Comparison of ENCODE assay signal across 21 cellular contexts in genomic region chr7:22631730-22632129, GRCh38.
DNase-seq lines count a peak whose midpoint lies in the region; ATAC-seq and TF ChIP-seq lines count a peak whose summit lies in the region.
"Had no signal": no experiment of that assay in that cellular context is flagged by ENCODE, and none has a peak within 500 bp of the region (broad histone marks: within the 10 kb centered on the region; RNA-seq: fewer than 3 reads in every experiment).

No MANE protein-coding gene starts in this region.

- H3K4me3 Mint-ChIP-seq in natural killer cell treated with Interleukin-12 subunit alpha and Interleukin-12 subunit beta and Interleukin-15 and Interleukin-18, amount 100 ng/mL, for 72 hours = peak overlapping the region; percentile 34
- H3K4me3 Mint-ChIP-seq in natural killer cell (no peak overlapping the region), endodermal cell (no peak overlapping the region)

- peak overlapping the region; percentile 57 to 67 for H3K27ac Mint-ChIP-seq in natural killer cell treated with Interleukin-12 subunit alpha and Interleukin-12 subunit beta and Interleukin-15 and Interleukin-18, amount 100 ng/mL, for 72 hours
- H3K27ac Mint-ChIP-seq in natural killer cell = no peak overlapping the region
- H3K27ac Mint-ChIP-seq in endodermal cell = peak overlapping the region; percentile 40

- no peak overlapping the region for H3K9ac ChIP-seq in endodermal cell (ENCODE audit: extremely low read depth, low read length, poor library complexity, severe bottlenecking)
- H3K9ac ChIP-seq: GM23248 had no signal

- peaks cover 16% of the 10 kb centered on the region for H3K4me1 ChIP-seq in endodermal cell (ENCODE audit: control insufficient read depth, insufficient read depth, low read length)
- H3K4me1 ChIP-seq: SJCRH30 had no signal

- intact Hi-C loops in natural killer cell (cut with micrococcal nuclease) = no loop called here

- H3K27ac ChIP-seq in endodermal cell (ENCODE audit: low read depth, low read length) = no peak overlapping the region
- H3K27ac ChIP-seq: GM23248, PC-9, SJCRH30 had no signal

- no peaks in the 10 kb centered on the region for H3K27me3 ChIP-seq in endodermal cell (ENCODE audit: control insufficient read depth, insufficient read depth, low read length, poor library complexity, severe bottlenecking)
- H3K27me3 ChIP-seq: SJCRH30 had no signal

- H3K36me3 Mint-ChIP-seq in natural killer cell treated with Interleukin-12 subunit alpha and Interleukin-12 subunit beta and Interleukin-15 and Interleukin-18, amount 100 ng/mL, for 72 hours = peaks cover 11% of the 10 kb centered on the region
- H3K36me3 Mint-ChIP-seq in natural killer cell = no peaks in the 10 kb centered on the region
- H3K36me3 Mint-ChIP-seq in endodermal cell (ENCODE audit: low read depth) = peaks cover 47% of the 10 kb centered on the region

- H3K36me3 ChIP-seq in endodermal cell (ENCODE audit: control insufficient read depth, insufficient read depth, low read length) = peaks cover 44% of the 10 kb centered on the region
- H3K36me3 ChIP-seq: SJCRH30 had no signal

- peaks cover 3% of the 10 kb centered on the region for H3K9me3 Mint-ChIP-seq in natural killer cell treated with Interleukin-12 subunit alpha and Interleukin-12 subunit beta and Interleukin-15 and Interleukin-18, amount 100 ng/mL, for 72 hours
- H3K9me3 Mint-ChIP-seq in natural killer cell (peaks cover 0 to 2% of the 10 kb centered on the region in 2 donors), endodermal cell (no peaks in the 10 kb centered on the region)

- no peaks in the 10 kb centered on the region for H3K9me3 ChIP-seq in endodermal cell (ENCODE audit: control insufficient read depth, low read length)
- H3K9me3 ChIP-seq: SJCRH30 had no signal

- DNase-seq in natural killer cell treated with Interleukin-12 subunit alpha and Interleukin-12 subunit beta and Interleukin-15 and Interleukin-18, amount 100 ng/mL, for 72 hours (ENCODE audit: low spot score) = no peak
- DNase-seq in natural killer cell (no peak), endodermal cell (no peak), myocyte (ENCODE audit: low read depth) (peak; percentile 42), germinal center (ENCODE audit: low spot score) (no peak), ureter (ENCODE audit: low spot score) (no peak)
- DNase-seq: 8988T, Calu3, DMS79 treated with DMSO at 0.1 percent for 48 hours, GM23248, H7, KG1, MM.1S, NCI-H2029 treated with DMSO at 0.1 percent for 48 hours, NCI-H2227 treated with DMSO at 0.1 percent for 48 hours, NCI-H526 treated with DMSO at 0.1 percent for 48 hours, PC-9, SJCRH30 had no signal

- peaks cover 18 to 19% of the 10 kb centered on the region in 2 donors for H3K27me3 Mint-ChIP-seq in natural killer cell treated with Interleukin-12 subunit alpha and Interleukin-12 subunit beta and Interleukin-15 and Interleukin-18, amount 100 ng/mL, for 72 hours
- H3K27me3 Mint-ChIP-seq in natural killer cell (ENCODE audit: low read depth in 2 of 2) (peaks cover 0 to 9% of the 10 kb centered on the region in 2 donors), endodermal cell (ENCODE audit: insufficient read depth) (no peaks in the 10 kb centered on the region)

- H3K4me3 ChIP-seq in endodermal cell (ENCODE audit: low read length) = no peak overlapping the region
- H3K4me3 ChIP-seq: GM23248, PC-9, SJCRH30 had no signal

- 88 to 93% methylated on average over 2 of the region's 2 CpGs for WGBS in endodermal cell (ENCODE audit: insufficient coverage in 1 of 2, insufficient read length in 1 of 2), 2 experiments

- no peak for TF ChIP-seq CTCF in natural killer cell (IDR thresholded peaks at IDR 0.05)
- no peak for TF ChIP-seq CTCF in endodermal cell (conservative IDR thresholded peaks at IDR 0.05)

- no peak for ATAC-seq in natural killer cell treated with Interleukin-12 subunit alpha and Interleukin-12 subunit beta and Interleukin-15 and Interleukin-18, amount 100 ng/mL, for 72 hours
- no peak for ATAC-seq in natural killer cell
- no peak for ATAC-seq in GM18511 (IDR thresholded peaks at IDR 0.05; ENCODE audit: unreplicated experiment)
- ATAC-seq in HG03135 (IDR thresholded peaks at IDR 0.05; ENCODE audit: unreplicated experiment) = no peak
- ATAC-seq: Right ventricle myocardium inferior had no signal

- peaks cover 21 to 33% of the 10 kb centered on the region in 2 donors for H3K4me1 Mint-ChIP-seq in natural killer cell treated with Interleukin-12 subunit alpha and Interleukin-12 subunit beta and Interleukin-15 and Interleukin-18, amount 100 ng/mL, for 72 hours (ENCODE audit: low read depth in 2 of 2)
- H3K4me1 Mint-ChIP-seq in natural killer cell = no peaks in the 10 kb centered on the region
- peaks cover 43% of the 10 kb centered on the region for H3K4me1 Mint-ChIP-seq in endodermal cell

Comparison
In these comparisons a context has a peak if more than half of its experiments do, and no peak if none do; other contexts are left out.
1. H3K27ac Mint-ChIP-seq: peak in natural killer cell treated with Interleukin-12 subunit alpha and Interleukin-12 subunit beta and Interleukin-15 and Interleukin-18, amount 100 ng/mL, for 72 hours (2 of 2) and endodermal cell (single experiment); none in natural killer cell (0 of 2).